Comparison of ENCODE assay signal across 12 cellular contexts in the genomic region with DNA sequence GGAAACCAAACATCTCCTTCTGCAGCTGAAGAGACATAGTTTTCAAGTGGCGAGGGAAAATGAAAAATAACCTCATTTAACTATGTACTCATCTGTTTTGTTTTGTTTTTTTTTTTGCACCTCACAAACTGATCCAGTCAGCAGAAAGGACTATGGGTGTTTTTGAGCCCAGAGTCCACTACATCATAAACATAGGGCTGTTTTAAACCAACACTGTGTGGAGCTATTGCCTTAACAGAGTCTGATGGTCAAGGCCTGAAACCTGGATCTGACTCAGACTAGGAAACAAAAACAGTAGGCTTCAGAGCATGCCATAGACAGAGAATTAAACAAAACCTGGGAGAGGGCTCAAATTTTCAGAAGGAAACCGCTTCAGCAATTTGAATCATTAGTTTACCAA.
DNase-seq lines count a peak whose midpoint lies in the region; ATAC-seq and TF ChIP-seq lines count a peak whose summit lies in the region.
"Had no signal": no experiment of that assay in that cellular context is flagged by ENCODE, and none has a peak within 500 bp of the region (broad histone marks: within the 10 kb centered on the region; RNA-seq: fewer than 3 reads in every experiment).

No MANE protein-coding gene starts in this region.

- no peak overlapping the region for H3K27ac Mint-ChIP-seq in Calu3 (ENCODE audit: unreplicated experiment)
- H3K27ac Mint-ChIP-seq: stimulated activated naive CD8-positive, alpha-beta T cell treated with anti-CD3 and anti-CD28 coated beads, Interleukin-15, amount 100 ng/mL, for 72 hours had no signal

- no peaks in the 10 kb centered on the region for H3K27me3 ChIP-seq in heart left ventricle
- no peaks in the 10 kb centered on the region for H3K27me3 ChIP-seq in ascending aorta

- CTCF ChIA-PET in Calu3 (lab: Charles Lee), result no interaction called here

- ATAC-seq in GM19463 (IDR thresholded peaks at IDR 0.05; ENCODE audit: unreplicated experiment), result peak; percentile 65
- peak; percentile 55 to 74 (median 64) for ATAC-seq in heart left ventricle
- no peak for ATAC-seq in HG03108 (IDR thresholded peaks at IDR 0.05; ENCODE audit: unreplicated experiment)
- ATAC-seq: stimulated activated naive CD8-positive, alpha-beta T cell treated with anti-CD3 and anti-CD28 coated beads, Interleukin-15, amount 100 ng/mL, for 72 hours had no signal

- no peaks in the 10 kb centered on the region for H3K36me3 Mint-ChIP-seq in Calu3 (ENCODE audit: insufficient read depth, unreplicated experiment)

- no peaks in the 10 kb centered on the region for H3K4me1 Mint-ChIP-seq in Calu3 (ENCODE audit: low read depth, unreplicated experiment)
- H3K4me1 Mint-ChIP-seq: stimulated activated naive CD8-positive, alpha-beta T cell treated with anti-CD3 and anti-CD28 coated beads, Interleukin-15, amount 100 ng/mL, for 72 hours had no signal

- H3K9me3 ChIP-seq in heart left ventricle (no peaks in the 10 kb centered on the region), ascending aorta (no peaks in the 10 kb centered on the region)
- H3K9me3 ChIP-seq: HAP-1 had no signal

- WGBS in heart left ventricle, 4 donors, result 77 to 83% (median 80%) methylated on average over 2 of the region's 2 CpGs

- DNase-seq in A172 (ENCODE audit: low spot score), result peak; percentile 9
- peak; percentile 6 for DNase-seq in LHCN-M2 (ENCODE audit: low read depth)
- no peak for DNase-seq in heart left ventricle
- no peak for DNase-seq in ascending aorta (ENCODE audit: low spot score in 2 of 2)
- DNase-seq in SW480 (ENCODE audit: low spot score), result no peak
- no peak for DNase-seq in Calu3
- DNase-seq: glutamatergic neuron; NCI-H2171 treated with DMSO at 0.1 percent for 48 hours; stimulated activated naive CD8-positive, alpha-beta T cell treated with anti-CD3 and anti-CD28 coated beads, Interleukin-15, amount 100 ng/mL, for 72 hours had no signal

- TF ChIP-seq CTCF in heart left ventricle (IDR thresholded peaks at IDR 0.05) (peak in 5 of 12 donors; percentile 20 to 41 (median 25)), ascending aorta (IDR thresholded peaks at IDR 0.05) (no peak), Calu3 (IDR thresholded peaks at IDR 0.05; ENCODE audit: unreplicated experiment) (no peak)

- H3K4me1 ChIP-seq in heart left ventricle (no peaks in the 10 kb centered on the region), ascending aorta (no peaks in the 10 kb centered on the region)
- H3K4me1 ChIP-seq: HAP-1 had no signal

- no peak overlapping the region for H3K4me3 Mint-ChIP-seq in Calu3 (ENCODE audit: low read depth, unreplicated experiment)
- H3K4me3 Mint-ChIP-seq: stimulated activated naive CD8-positive, alpha-beta T cell treated with anti-CD3 and anti-CD28 coated beads, Interleukin-15, amount 100 ng/mL, for 72 hours had no signal

- TF ChIP-seq POLR2A in heart left ventricle (IDR thresholded peaks at IDR 0.05), result no peak

- H3K27ac ChIP-seq in heart left ventricle (no peak overlapping the region), ascending aorta (no peak overlapping the region)

- peaks cover 9% of the 10 kb centered on the region for H3K9me3 Mint-ChIP-seq in Calu3 (ENCODE audit: low read depth, unreplicated experiment)
- H3K9me3 Mint-ChIP-seq: stimulated activated naive CD8-positive, alpha-beta T cell treated with anti-CD3 and anti-CD28 coated beads, Interleukin-15, amount 100 ng/mL, for 72 hours had no signal

- H3K27me3 Mint-ChIP-seq in Calu3 (ENCODE audit: unreplicated experiment), result no peaks in the 10 kb centered on the region
- H3K27me3 Mint-ChIP-seq: stimulated activated naive CD8-positive, alpha-beta T cell treated with anti-CD3 and anti-CD28 coated beads, Interleukin-15, amount 100 ng/mL, for 72 hours had no signal

- intact Hi-C loops in heart left ventricle (cut with DNase I) (loop anchor here in 7 of 10 donors (2.0 to 10.0 kb wide), 8 partner anchors 65 to 783 kb away; a partner anchor contains a TSS), ascending aorta (cut with DNase I) (no loop called here), Calu3 (cut with micrococcal nuclease; ENCODE audit: unreplicated experiment) (loop anchor here (5.0 kb wide), 1 partner anchor 786 kb away; no protein-coding TSS in a partner anchor)

- H3K36me3 ChIP-seq in heart left ventricle (no peaks in the 10 kb centered on the region), ascending aorta (no peaks in the 10 kb centered on the region)
- H3K36me3 ChIP-seq: HAP-1 had no signal

- H3K4me3 ChIP-seq in heart left ventricle, result no peak overlapping the region
- H3K4me3 ChIP-seq in ascending aorta, result no peak overlapping the region
- H3K4me3 ChIP-seq: HAP-1 had no signal

- BruUV-seq in Calu3 (replicated peaks; lab: Mats Ljungman, UMichigan), result no TSS peak

Comparison
In these comparisons a context has a peak if more than half of its experiments do, and no peak if none do; other contexts are left out.
1. DNase-seq: peak in A172 (single experiment) and LHCN-M2 (single experiment); none in heart left ventricle (0 of 5), ascending aorta (0 of 2), SW480 (single experiment) and Calu3 (single experiment).